Comparison of ENCODE assay signal across 8 cellular contexts in genomic region chr1:94384485-94385353, GRCh38. TPM values are rescaled to one million over a fixed set of nuclear protein-coding genes. Genes with fewer than 3 reads are reported as not detected.
DNase-seq lines count a peak whose midpoint lies in the region; ATAC-seq and TF ChIP-seq lines count a peak whose summit lies in the region.

No MANE protein-coding gene starts in this region.

- H3K9me3 ChIP-seq in mucosa of descending colon: no peaks in the 10 kb centered on the region

- H3K27ac Mint-ChIP-seq in activated T-cell treated with anti-CD3 and anti-CD28 coated beads, Interleukin-2, amount 50 U/mL, for 72 hours: peak overlapping the region; percentile 97

- peaks cover 2 to 3% of the 10 kb centered on the region in 2 donors for H3K9me3 Mint-ChIP-seq in activated T-cell treated with anti-CD3 and anti-CD28 coated beads, Interleukin-2, amount 50 U/mL, for 72 hours

- DNase-seq in COLO668 (lab: John Stamatoyannopoulos, UW; ENCODE audit: unreplicated experiment) (peak; percentile 14), mucosa of descending colon (peak in 2 of 3 donors; percentile 37 to 57), NCI-H187 treated with DMSO at 0.1 percent for 48 hours (lab: John Stamatoyannopoulos, UW) (no peak)
- peak; percentile 8 to 44 for DNase-seq in activated T-cell treated with anti-CD3 and anti-CD28 coated beads, Interleukin-2, amount 50 U/mL, for 72 hours

- TF ChIP-seq CTCF in mucosa of descending colon (IDR thresholded peaks at IDR 0.05): no peak

- peak; percentile 47 for ATAC-seq in HG03520 (IDR thresholded peaks at IDR 0.05; ENCODE audit: unreplicated experiment)
- ATAC-seq in activated T-cell treated with anti-CD3 and anti-CD28 coated beads, Interleukin-2, amount 50 U/mL, for 72 hours (replicated peaks in 1 of 2): peak in 1 of 2 donors; percentile 12
- ATAC-seq in mucosa of descending colon: peak; percentile 79
- no peak for ATAC-seq in GM18858 (IDR thresholded peaks at IDR 0.05; ENCODE audit: unreplicated experiment)
- no peak for ATAC-seq in HG02870 (IDR thresholded peaks at IDR 0.05; ENCODE audit: unreplicated experiment)
- ATAC-seq in GM19455 (IDR thresholded peaks at IDR 0.05; ENCODE audit: unreplicated experiment): no peak

- peaks cover 0 to 4% of the 10 kb centered on the region in 2 donors for H3K36me3 Mint-ChIP-seq in activated T-cell treated with anti-CD3 and anti-CD28 coated beads, Interleukin-2, amount 50 U/mL, for 72 hours (ENCODE audit: insufficient read depth in 2 of 2)

- H3K36me3 ChIP-seq in mucosa of descending colon (ENCODE audit: low read depth): no peaks in the 10 kb centered on the region

- H3K4me3 Mint-ChIP-seq in activated T-cell treated with anti-CD3 and anti-CD28 coated beads, Interleukin-2, amount 50 U/mL, for 72 hours: peak overlapping the region; percentile 55 to 79

- intact Hi-C loops in mucosa of descending colon (cut with DNase I, micrococcal nuclease): no loop called here

- H3K4me1 ChIP-seq in mucosa of descending colon (ENCODE audit: low read depth): peaks cover 32% of the 10 kb centered on the region

- no peaks in the 10 kb centered on the region for H3K27me3 Mint-ChIP-seq in activated T-cell treated with anti-CD3 and anti-CD28 coated beads, Interleukin-2, amount 50 U/mL, for 72 hours (ENCODE audit: low read depth)

- peaks cover 60% of the 10 kb centered on the region for H3K4me1 Mint-ChIP-seq in activated T-cell treated with anti-CD3 and anti-CD28 coated beads, Interleukin-2, amount 50 U/mL, for 72 hours (ENCODE audit: low read depth)

- H3K4me3 ChIP-seq in mucosa of descending colon: no peak overlapping the region

RNA-seq across cellular contexts. Expression of gene ABCD3, which starts 33.5 kb away (rescaled TPM):
- total RNA-seq in activated T-cell treated with anti-CD3 and anti-CD28 coated beads, Interleukin-2, amount 50 U/mL, for 72 hours: 10 to 100 TPM; 38.0 to 55.3 TPM
- total RNA-seq in mucosa of descending colon: 100 to 1,000 TPM in 1 of 3 donors, 10 to 100 TPM in 2; 67.9 to 102 (median 99.3) TPM

Comparison
In these comparisons a context has a peak if more than half of its experiments do, and no peak if none do; other contexts are left out.
1. ATAC-seq: peak in HG03520 (single experiment) and mucosa of descending colon (single experiment); none in GM18858 (single experiment), HG02870 (single experiment) and GM19455 (single experiment).